In genomic region chr2:55796121-55796520, GRCh38 we compare ENCODE assay signal across 29 cellular contexts.
"Had no signal": no experiment of that assay in that cellular context is flagged by ENCODE, and none has a peak within 500 bp of the region (broad histone marks: within the 10 kb centered on the region; RNA-seq: fewer than 3 reads in every experiment).

No MANE protein-coding gene starts in this region.

- H3K4me3 ChIP-seq: stomach, suprapubic skin, testis, thoracic aorta, thyroid gland, tibial artery, tibial nerve, transverse colon, upper lobe of left lung, upper lobe of right lung, uterus, vagina had no signal

- ATAC-seq: stimulated activated effector memory CD8-positive, alpha-beta T cell treated with anti-CD3 and anti-CD28 coated beads, Interleukin-12 subunit alpha, Interleukin-12 subunit beta, amount 100 ng/mL, for 72 hours; stimulated activated memory B cell treated with anti-CD40 and anti-IgM and Interleukin-4, amounts not matched to agents 10 μg/mL and 1 μg/mL and 100 μg/mL, for 72 hours; stimulated activated naive B cell treated with anti-CD40 and anti-IgM and Interleukin-4, amounts not matched to agents 10 μg/mL and 1 μg/mL and 100 μg/mL, for 72 hours; stimulated activated naive CD8-positive, alpha-beta T cell treated with anti-CD3 and anti-CD28 coated beads, Interleukin-15, amount 100 ng/mL, for 72 hours; stimulated activated naive CD8-positive, alpha-beta T cell treated with anti-CD3 and anti-CD28 coated beads, Interleukin-15, Interleukin-2, amounts not matched to agents 100 U/mL and 50 U/mL, for 24 hours; upper lobe of right lung had no signal

- FAIRE-seq: urothelium cell line had no signal

- H3K4me1 ChIP-seq: stomach, suprapubic skin, testis, thyroid gland, tibial artery, tibial nerve, transverse colon, upper lobe of left lung, upper lobe of right lung, uterus, vagina had no signal

- H3K36me3 Mint-ChIP-seq: stimulated activated effector memory CD8-positive, alpha-beta T cell treated with anti-CD3 and anti-CD28 coated beads, Interleukin-12 subunit alpha, Interleukin-12 subunit beta, amount 100 ng/mL, for 72 hours; stimulated activated memory B cell treated with anti-CD40 and anti-IgM and Interleukin-4, amounts not matched to agents 10 μg/mL and 1 μg/mL and 100 μg/mL, for 72 hours; stimulated activated naive B cell treated with anti-CD40 and anti-IgM and Interleukin-4, amounts not matched to agents 10 μg/mL and 1 μg/mL and 100 μg/mL, for 72 hours; type B pancreatic cell had no signal

- H3K4me3 Mint-ChIP-seq: stimulated activated effector memory CD8-positive, alpha-beta T cell treated with anti-CD3 and anti-CD28 coated beads, Interleukin-12 subunit alpha, Interleukin-12 subunit beta, amount 100 ng/mL, for 72 hours; stimulated activated memory B cell treated with anti-CD40 and anti-IgM and Interleukin-4, amounts not matched to agents 10 μg/mL and 1 μg/mL and 100 μg/mL, for 72 hours; stimulated activated naive B cell treated with anti-CD40 and anti-IgM and Interleukin-4, amounts not matched to agents 10 μg/mL and 1 μg/mL and 100 μg/mL, for 72 hours; stimulated activated naive CD8-positive, alpha-beta T cell treated with anti-CD3 and anti-CD28 coated beads, Interleukin-15, amount 100 ng/mL, for 72 hours; stimulated activated naive CD8-positive, alpha-beta T cell treated with anti-CD3 and anti-CD28 coated beads, Interleukin-15, Interleukin-2, amounts not matched to agents 100 ng/mL and 50 ng/mL, for 24 hours; type B pancreatic cell had no signal

- H3K27ac ChIP-seq: stomach, suprapubic skin, testis, thoracic aorta, thyroid gland, tibial artery, tibial nerve, transverse colon, upper lobe of left lung, upper lobe of right lung, uterus, vagina had no signal

- H3K36me3 ChIP-seq: stomach, suprapubic skin, thoracic aorta, thyroid gland, tibial artery, tibial nerve, transverse colon, upper lobe of left lung, upper lobe of right lung, uterus, vagina had no signal

- H3K27ac Mint-ChIP-seq: stimulated activated effector memory CD8-positive, alpha-beta T cell treated with anti-CD3 and anti-CD28 coated beads, Interleukin-12 subunit alpha, Interleukin-12 subunit beta, amount 100 ng/mL, for 72 hours; stimulated activated memory B cell treated with anti-CD40 and anti-IgM and Interleukin-4, amounts not matched to agents 10 μg/mL and 1 μg/mL and 100 μg/mL, for 72 hours; stimulated activated naive B cell treated with anti-CD40 and anti-IgM and Interleukin-4, amounts not matched to agents 10 μg/mL and 1 μg/mL and 100 μg/mL, for 72 hours; stimulated activated naive CD8-positive, alpha-beta T cell treated with anti-CD3 and anti-CD28 coated beads, Interleukin-15, amount 100 ng/mL, for 72 hours; stimulated activated naive CD8-positive, alpha-beta T cell treated with anti-CD3 and anti-CD28 coated beads, Interleukin-15, Interleukin-2, amounts not matched to agents 100 ng/mL and 50 ng/mL, for 24 hours; type B pancreatic cell had no signal

- H3K9me3 ChIP-seq: stomach, suprapubic skin, testis, thoracic aorta, thyroid gland, tibial artery, transverse colon, upper lobe of left lung, upper lobe of right lung, uterus, vagina had no signal

- H3K4me1 Mint-ChIP-seq: stimulated activated effector memory CD8-positive, alpha-beta T cell treated with anti-CD3 and anti-CD28 coated beads, Interleukin-12 subunit alpha, Interleukin-12 subunit beta, amount 100 ng/mL, for 72 hours; stimulated activated memory B cell treated with anti-CD40 and anti-IgM and Interleukin-4, amounts not matched to agents 10 μg/mL and 1 μg/mL and 100 μg/mL, for 72 hours; stimulated activated naive B cell treated with anti-CD40 and anti-IgM and Interleukin-4, amounts not matched to agents 10 μg/mL and 1 μg/mL and 100 μg/mL, for 72 hours; stimulated activated naive CD8-positive, alpha-beta T cell treated with anti-CD3 and anti-CD28 coated beads, Interleukin-15, amount 100 ng/mL, for 72 hours had no signal

- H3K9me3 Mint-ChIP-seq: stimulated activated naive CD8-positive, alpha-beta T cell treated with anti-CD3 and anti-CD28 coated beads, Interleukin-15, Interleukin-2, amounts not matched to agents 100 ng/mL and 50 ng/mL, for 24 hours; type B pancreatic cell had no signal

- DNase-seq: stimulated activated CD4-positive, alpha-beta T cell treated with anti-CD3 and anti-CD28 coated beads, Interleukin-2, amount 100 ng/mL, for 48 hours; stimulated activated CD4-positive, alpha-beta T cell treated with anti-CD3 and anti-CD28 coated beads, Interleukin-4, amount 100 ng/mL, for 1 hour; stimulated activated CD4-positive, alpha-beta T cell treated with anti-CD3 and anti-CD28 coated beads, Interleukin-4, amount 100 ng/mL, for 24 hours; stimulated activated CD4-positive, alpha-beta T cell treated with anti-CD3 and anti-CD28 coated beads, Interleukin-4, amount 100 ng/mL, for 4 hours; stimulated activated CD8-positive, alpha-beta memory T cell treated with anti-CD3 and anti-CD28 coated beads, Interleukin-4, amount 100 ng/mL, for 48 hours; stimulated activated naive B cell treated with anti-CD40 and anti-IgM and Interleukin-4, amounts not matched to agents 10 μg/mL and 1 μg/mL and 100 μg/mL, for 72 hours; stimulated activated naive CD4-positive, alpha-beta T cell; stimulated activated naive CD4-positive, alpha-beta T cell treated with Interleukin-2 at 50 U/mL for 16 hours; stimulated activated naive CD8-positive, alpha-beta T cell treated with anti-CD3 and anti-CD28 coated beads, Interleukin-15, amount 100 ng/mL, for 72 hours; stimulated activated naive CD8-positive, alpha-beta T cell treated with anti-CD3 and anti-CD28 coated beads, Interleukin-15, Interleukin-2, amounts not matched to agents 100 U/mL and 50 U/mL, for 24 hours; stomach; substantia nigra; testis; thyroid gland; tibial artery; transverse colon; trophoblast cell; upper lobe of left lung; upper lobe of right lung; uterus had no signal

- H3K27me3 Mint-ChIP-seq: type B pancreatic cell had no signal
